In genomic region chr6:98574991-98575390, GRCh38 we compare ENCODE assay signal across 16 cellular contexts.
DNase-seq lines count a peak whose midpoint lies in the region; ATAC-seq and TF ChIP-seq lines count a peak whose summit lies in the region.
"Had no signal": no experiment of that assay in that cellular context is flagged by ENCODE, and none has a peak within 500 bp of the region (broad histone marks: within the 10 kb centered on the region; RNA-seq: fewer than 3 reads in every experiment).

No MANE protein-coding gene starts in this region.

- no peaks in the 10 kb centered on the region for H3K9me3 Mint-ChIP-seq in progenitor cell of endocrine pancreas (ENCODE audit: low read depth)
- no peaks in the 10 kb centered on the region for H3K9me3 Mint-ChIP-seq in activated CD4-positive, alpha-beta T cell treated with anti-CD3 and anti-CD28 coated beads, Interleukin-2, amount 10 ng/mL, durations not matched to agents 7 days and 5 days
- H3K9me3 Mint-ChIP-seq: WTC11 had no signal

- CTCF ChIA-PET in activated CD4-positive, alpha-beta T cell treated with anti-CD3 and anti-CD28 coated beads, Interleukin-2, amount 10 ng/mL, durations not matched to agents 7 days and 5 days (lab: Charles Lee): no interaction called here

- no peak for TF ChIP-seq CTCF in progenitor cell of endocrine pancreas (IDR thresholded peaks at IDR 0.05; ENCODE audit: unreplicated experiment)

- H3K27ac Mint-ChIP-seq in progenitor cell of endocrine pancreas: no peak overlapping the region
- no peak overlapping the region for H3K27ac Mint-ChIP-seq in activated CD4-positive, alpha-beta T cell treated with anti-CD3 and anti-CD28 coated beads, Interleukin-2, amount 10 ng/mL, durations not matched to agents 7 days and 5 days
- H3K27ac Mint-ChIP-seq: CD14-positive monocyte, naive B cell, WTC11 had no signal

- H3K4me1 Mint-ChIP-seq in progenitor cell of endocrine pancreas (ENCODE audit: low read depth): no peaks in the 10 kb centered on the region
- no peaks in the 10 kb centered on the region for H3K4me1 Mint-ChIP-seq in activated CD4-positive, alpha-beta T cell treated with anti-CD3 and anti-CD28 coated beads, Interleukin-2, amount 10 ng/mL, durations not matched to agents 7 days and 5 days
- H3K4me1 Mint-ChIP-seq: CD14-positive monocyte, naive B cell had no signal

- ATAC-seq in left colon: peak; percentile 69
- no peak for ATAC-seq in stimulated activated naive CD8-positive, alpha-beta T cell treated with anti-CD3 and anti-CD28 coated beads, Interleukin-15, Interleukin-2, amounts not matched to agents 100 U/mL and 50 U/mL, for 24 hours
- ATAC-seq: WTC11 had no signal

- no peaks in the 10 kb centered on the region for H3K27me3 Mint-ChIP-seq in progenitor cell of endocrine pancreas
- no peaks in the 10 kb centered on the region for H3K27me3 Mint-ChIP-seq in activated CD4-positive, alpha-beta T cell treated with anti-CD3 and anti-CD28 coated beads, Interleukin-2, amount 10 ng/mL, durations not matched to agents 7 days and 5 days
- H3K27me3 Mint-ChIP-seq: naive B cell had no signal

- peak; percentile 30 for DNase-seq in NCI-H748 (lab: John Stamatoyannopoulos, UW; ENCODE audit: unreplicated experiment)
- no peak for DNase-seq in NCI-H748 treated with DMSO at 0.1 percent for 48 hours (lab: John Stamatoyannopoulos, UW)
- peak in 47 of 58 donors; percentile 8 to 96 (median 50) for DNase-seq in anterior cingulate cortex (lab: John Stamatoyannopoulos, UW)
- peak; percentile 55 to 70 for DNase-seq in left colon
- DNase-seq in substantia nigra (lab: John Stamatoyannopoulos, UW): peak in 46 of 49 donors; percentile 15 to 87 (median 62)
- DNase-seq in progenitor cell of endocrine pancreas (ENCODE audit: low spot score, unreplicated experiment): no peak
- DNase-seq in activated CD4-positive, alpha-beta T cell treated with anti-CD3 and anti-CD28 coated beads, Interleukin-2, amount 10 ng/mL, durations not matched to agents 7 days and 5 days: no peak
- no peak for DNase-seq in stimulated activated naive CD8-positive, alpha-beta T cell treated with anti-CD3 and anti-CD28 coated beads, Interleukin-15, Interleukin-2, amounts not matched to agents 100 U/mL and 50 U/mL, for 24 hours
- DNase-seq: cerebellar nuclear complex; naive B cell; NCI-H2171; stimulated activated naive CD4-positive, alpha-beta T cell; T-helper 2 cell had no signal

- POLR2A ChIA-PET in activated CD4-positive, alpha-beta T cell treated with anti-CD3 and anti-CD28 coated beads, Interleukin-2, amount 10 ng/mL, durations not matched to agents 7 days and 5 days (lab: Charles Lee): no interaction called here

- H3K36me3 Mint-ChIP-seq in progenitor cell of endocrine pancreas (ENCODE audit: insufficient read depth): no peaks in the 10 kb centered on the region
- H3K36me3 Mint-ChIP-seq in activated CD4-positive, alpha-beta T cell treated with anti-CD3 and anti-CD28 coated beads, Interleukin-2, amount 10 ng/mL, durations not matched to agents 7 days and 5 days (ENCODE audit: low read depth): no peaks in the 10 kb centered on the region
- H3K36me3 Mint-ChIP-seq: CD14-positive monocyte, naive B cell, WTC11 had no signal

- H3K27ac ChIP-seq in substantia nigra (ENCODE audit: low read depth, low read length, poor library complexity, severe bottlenecking): peak overlapping the region; percentile 39
- H3K27ac ChIP-seq: prostate gland had no signal

- intact Hi-C loops in left colon (cut with DNase I, micrococcal nuclease): no loop called here

- H3K4me3 Mint-ChIP-seq in progenitor cell of endocrine pancreas (ENCODE audit: low read depth): no peak overlapping the region
- H3K4me3 Mint-ChIP-seq in activated CD4-positive, alpha-beta T cell treated with anti-CD3 and anti-CD28 coated beads, Interleukin-2, amount 10 ng/mL, durations not matched to agents 7 days and 5 days: no peak overlapping the region
- H3K4me3 Mint-ChIP-seq: CD14-positive monocyte, naive B cell, WTC11 had no signal

Comparison
In these comparisons a context has a peak if more than half of its experiments do, and no peak if none do; other contexts are left out.
1. DNase-seq: peak in NCI-H748 (single experiment), anterior cingulate cortex (47 of 58), left colon (2 of 2) and substantia nigra (46 of 49); none in NCI-H748 treated with DMSO at 0.1 percent for 48 hours (single experiment), progenitor cell of endocrine pancreas (single experiment), activated CD4-positive, alpha-beta T cell treated with anti-CD3 and anti-CD28 coated beads, Interleukin-2, amount 10 ng/mL, durations not matched to agents 7 days and 5 days (single experiment) and stimulated activated naive CD8-positive, alpha-beta T cell treated with anti-CD3 and anti-CD28 coated beads, Interleukin-15, Interleukin-2, amounts not matched to agents 100 U/mL and 50 U/mL, for 24 hours (single experiment).